8 cellular contexts compared by ENCODE assay signal in the genomic region with DNA sequence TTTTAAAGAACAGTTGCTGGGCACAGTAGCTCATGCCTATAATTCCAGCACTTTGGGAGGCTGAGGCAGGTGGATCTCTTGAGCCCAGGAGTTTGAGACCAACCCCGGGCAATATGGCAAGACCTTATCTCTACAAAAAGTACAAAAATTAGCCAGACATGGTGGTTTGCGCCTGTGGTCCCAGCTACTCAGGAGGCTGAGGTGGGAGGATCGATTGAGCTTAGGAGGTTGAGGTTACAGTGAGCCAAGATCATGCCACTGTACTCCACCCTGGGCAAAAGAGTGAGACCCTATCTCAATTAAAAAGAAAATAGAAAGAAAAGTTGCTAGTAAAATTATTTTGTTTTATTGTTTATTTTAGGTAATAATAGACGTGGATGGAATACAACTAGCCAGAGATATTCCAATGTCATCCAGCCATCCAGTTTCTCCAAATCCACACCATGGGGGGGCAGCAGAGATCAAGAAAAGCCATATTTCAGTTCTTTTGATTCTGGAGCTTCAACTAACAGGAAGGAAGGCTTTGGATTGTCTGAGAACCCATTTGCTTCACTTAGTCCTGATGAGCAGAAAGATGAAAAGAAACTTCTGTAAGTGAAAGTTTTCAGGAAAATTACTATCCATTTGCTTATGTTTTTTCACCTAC. TPM values are rescaled to one million over a fixed set of nuclear protein-coding genes. Genes with fewer than 3 reads are reported as not detected.
DNase-seq lines count a peak whose midpoint lies in the region; ATAC-seq, FAIRE-seq and TF ChIP-seq lines count a peak whose summit lies in the region.

No MANE protein-coding gene starts in this region.

- H3K9me3 Mint-ChIP-seq in activated T-cell treated with anti-CD3 and anti-CD28 coated beads, Interleukin-2, amount 50 U/mL, for 4 hours, result no peaks in the 10 kb centered on the region

- BruUV-seq in A673 (replicated peaks; lab: Mats Ljungman, UMichigan) (no TSS peak), GM12878 (replicated peaks; lab: Mats Ljungman, UMichigan) (no TSS peak)

- TF ChIP-seq POLR2A in GM12878 (IDR thresholded peaks at IDR 0.05; ENCODE audit: low read depth, low read length), result no peak

- POLR2A ChIA-PET in A673 (lab: Charles Lee; ENCODE audit: low non-redundant PET) (no interaction called here), GM12878 (lab: Charles Lee) (interaction anchor here (0.8 to 1.2 kb wide), 2 partner anchors 9 to 80 kb away, joined by 3 read pairs; no protein-coding TSS in a partner anchor)

- SMC1A ChIA-PET in GM12878 (lab: Charles Lee; ENCODE audit: uncharacterized antibody, unreplicated experiment), result interaction anchor here (0.7 to 3.5 kb wide), 20 partner anchors 10 to 362 kb away, joined by 3 to 32 read pairs (median 4); a partner anchor contains a TSS

- TF ChIP-seq CTCF in A673 (conservative IDR thresholded peaks at IDR 0.05; ENCODE audit: low read depth, low read length), result peak; percentile 63
- TF ChIP-seq CTCF in GM12878 (IDR thresholded peaks at IDR 0.05 in 2 of 3, conservative IDR thresholded peaks at IDR 0.05 in 1 of 3; ENCODE audit: control insufficient read depth in 2 of 3, extremely low read depth in 1 of 3, insufficient read depth in 1 of 3, low read depth in 3 of 3, low read length in 3 of 3), result peak; percentile 35 to 74 (median 55); a peak in 4 of 6 replicates
- TF ChIP-seq CTCF in lower lobe of right lung (IDR thresholded peaks at IDR 0.05), result peak; percentile 46

- RAD21 ChIA-PET in GM12878 (lab: Charles Lee; ENCODE audit: unreplicated experiment), result interaction anchor here (0.6 to 3.5 kb wide), 15 partner anchors 57 to 624 kb away, joined by 3 to 53 read pairs (median 5); no protein-coding TSS in a partner anchor

- DNase-seq in A673 (ENCODE audit: low spot score), result peak; percentile 74
- DNase-seq in NCI-H2171 (lab: John Stamatoyannopoulos, UW), result peak; percentile 6
- DNase-seq in GM12878 (ENCODE audit: low read depth, low spot score), result peak; percentile 17
- no peak for DNase-seq in lower lobe of right lung
- DNase-seq in mesenteric fat pad (ENCODE audit: low spot score), result no peak
- no peak for DNase-seq in activated T-cell treated with anti-CD3 and anti-CD28 coated beads, Interleukin-2, amount 50 U/mL, for 4 hours

- H4K20me1 ChIP-seq in GM12878 (ENCODE audit: control insufficient read depth, insufficient read depth), result no peaks in the 10 kb centered on the region

- ATAC-seq in GM12878, result no peak
- no peak for ATAC-seq in lower lobe of right lung
- ATAC-seq in HG03457 (IDR thresholded peaks at IDR 0.05; ENCODE audit: unreplicated experiment), result no peak
- ATAC-seq in activated T-cell treated with anti-CD3 and anti-CD28 coated beads, Interleukin-2, amount 50 U/mL, for 4 hours, result no peak

- CTCF ChIA-PET in A673 (lab: Charles Lee), result interaction anchor here (0.6 to 1.3 kb wide), 3 partner anchors 77 to 88 kb away, joined by 3 to 6 read pairs (median 3); no protein-coding TSS in a partner anchor
- CTCF ChIA-PET in GM12878 (lab: Yijun Ruan, JAX), result interaction anchor here (0.6 to 5.9 kb wide), 33 partner anchors 9 to 410 kb away, joined by 3 to 77 read pairs (median 4); no protein-coding TSS in a partner anchor

- H3K9me3 ChIP-seq in A673 (ENCODE audit: low read depth, low read length, poor library complexity, severe bottlenecking), result no peaks in the 10 kb centered on the region
- H3K9me3 ChIP-seq in GM12878 (replicated peaks; ENCODE audit: control insufficient read depth, insufficient read depth, low read length), result no peaks in the 10 kb centered on the region
- H3K9me3 ChIP-seq in lower lobe of right lung, result no peaks in the 10 kb centered on the region

- WGBS in GM12878 (ENCODE audit: insufficient coverage, insufficient replicate concordance, low lambda C conversion rate, missing lambda C conversion rate), result 95% methylated on average over 4 of the region's 4 CpGs

- peaks cover 37% of the 10 kb centered on the region for H3K4me1 Mint-ChIP-seq in activated T-cell treated with anti-CD3 and anti-CD28 coated beads, Interleukin-2, amount 50 U/mL, for 4 hours (ENCODE audit: low read depth)

- intact Hi-C loops in A673 (cut with micrococcal nuclease; ENCODE audit: unreplicated experiment) (no loop called here), GM12878 (cut with micrococcal nuclease; ENCODE audit: unreplicated experiment) (loop anchor here (1.0 to 10.0 kb wide), 8 partner anchors 88 to 360 kb away; a partner anchor contains a TSS), lower lobe of right lung (cut with DNase I) (no loop called here)

- H3K4me2 ChIP-seq in GM12878 (ENCODE audit: control insufficient read depth, insufficient read depth), result peak overlapping the region; percentile 60

- H3K27me3 ChIP-seq in A673 (replicated peaks; ENCODE audit: insufficient read depth, low read depth, low read length, poor library complexity) (no peaks in the 10 kb centered on the region), GM12878 (replicated peaks in 1 of 2; ENCODE audit: control insufficient read depth in 2 of 2, insufficient read depth in 2 of 2, low read length in 1 of 2) (no peaks in the 10 kb centered on the region), lower lobe of right lung (ENCODE audit: low read depth) (no peaks in the 10 kb centered on the region)

- H3K4me1 ChIP-seq in A673 (ENCODE audit: insufficient read depth, low read length, poor library complexity, severe bottlenecking) (peaks cover 27% of the 10 kb centered on the region), GM12878 (ENCODE audit: control insufficient read depth, insufficient read depth, low read length) (0 out of 2 replicates have a peak, but pooled peaks cover 3% of the 10 kb centered on the region), lower lobe of right lung (peaks cover 24% of the 10 kb centered on the region)

- TF ChIP-seq EP300 in GM12878 (IDR thresholded peaks at IDR 0.05; ENCODE audit: borderline replicate concordance in 1 of 2, control insufficient read depth in 1 of 2, low read depth in 2 of 2, low read length in 2 of 2), result no peak

- no peak overlapping the region for H2AFZ ChIP-seq in GM12878 (ENCODE audit: control insufficient read depth, low read depth, low read length)

- FAIRE-seq in G401.6 (lab: Jason Lieb, UNC) (peak; percentile 96), GM12878 (lab: Jason Lieb, UNC) (no peak)

- in situ Hi-C loops in GM12878 (cut with MboI), result no loop called here

- no peak overlapping the region for H3K4me3 Mint-ChIP-seq in activated T-cell treated with anti-CD3 and anti-CD28 coated beads, Interleukin-2, amount 50 U/mL, for 4 hours

- peaks cover 43% of the 10 kb centered on the region for H3K36me3 ChIP-seq in A673 (ENCODE audit: insufficient read depth, low read length, poor library complexity, severe bottlenecking)
- H3K36me3 ChIP-seq in GM12878 (ENCODE audit: control insufficient read depth in 2 of 2, insufficient read depth in 2 of 2, low read length in 1 of 2), result peaks cover 0 to 14% of the 10 kb centered on the region in 2 experiments; a peak in 2 of 4 replicates
- H3K36me3 ChIP-seq in lower lobe of right lung, result peaks cover 47% of the 10 kb centered on the region

- peak; percentile 57 for TF ChIP-seq RAD21 in GM12878 (IDR thresholded peaks at IDR 0.05; ENCODE audit: insufficient read depth, low read depth, low read length)

- no peak overlapping the region; the same call in 1 of the 2 replicates for H3K9ac ChIP-seq in GM12878 (ENCODE audit: control insufficient read depth, insufficient read depth, low read length)

- no peak overlapping the region for H3K27ac ChIP-seq in A673 (ENCODE audit: low read depth, low read length, poor library complexity, severe bottlenecking)
- H3K27ac ChIP-seq in GM12878 (ENCODE audit: control insufficient read depth, insufficient read depth), result no peak overlapping the region
- no peak overlapping the region for H3K27ac ChIP-seq in lower lobe of right lung

- H3K27me3 Mint-ChIP-seq in activated T-cell treated with anti-CD3 and anti-CD28 coated beads, Interleukin-2, amount 50 U/mL, for 4 hours (ENCODE audit: low read depth), result no peaks in the 10 kb centered on the region

- H3K4me3 ChIP-seq in A673 (ENCODE audit: low read depth, low read length, poor library complexity, severe bottlenecking), result no peak overlapping the region
- H3K4me3 ChIP-seq in GM12878, result peak overlapping the region; percentile 59
- H3K4me3 ChIP-seq in lower lobe of right lung, result no peak overlapping the region

- peaks cover 62% of the 10 kb centered on the region for H3K79me2 ChIP-seq in GM12878 (ENCODE audit: control insufficient read depth, insufficient read depth, low read length)

- H3K36me3 Mint-ChIP-seq in activated T-cell treated with anti-CD3 and anti-CD28 coated beads, Interleukin-2, amount 50 U/mL, for 4 hours (ENCODE audit: insufficient read depth), result peaks cover 15% of the 10 kb centered on the region

TF ChIP-seq in GM12878, 131 proteins besides CTCF, POLR2A, EP300 and RAD21 (continues in another document):
- TF ChIP-seq IKZF1 (conservative IDR thresholded peaks at IDR 0.05) (peak; percentile 43; the same call in 1 of the 2 replicates), MEF2A (IDR thresholded peaks at IDR 0.05; ENCODE audit: insufficient read depth, low read depth, low read length) (no peak), SMC3 (IDR thresholded peaks at IDR 0.05; ENCODE audit: borderline replicate concordance, low read length) (peak; percentile 23; the same call in 1 of the 2 replicates)

RNA-seq across cellular contexts. Expression of a gene that starts 3.0 kb away (rescaled TPM):
- 31.0 and 38.2 TPM in 2 replicates for total RNA-seq in A673 (2021)
- 125 and 137 TPM in 2 replicates for total RNA-seq in GM12878 (2013; cell fraction: nucleolus; rRNA removed)
- 124 and 126 TPM in 2 replicates for total RNA-seq in GM12878 (2014; rRNA removed)
- total RNA-seq in GM12878 (2014; rRNA removed; fragmentation: Illumina TruSeq; extraction: Trizol), result 66.6 and 72.9 TPM in 2 replicates
- 47.6 and 48.6 TPM in 2 replicates for total RNA-seq in GM12878 (2021)
- 46.2 TPM for polyA plus RNA-seq in GM12878 (2011; ENCODE audit: low read depth)
- polyA plus RNA-seq in GM12878 (2011; rRNA removed), result 60.4 and 64.3 TPM in 2 replicates
- polyA plus RNA-seq in GM12878 (2011; cell fraction: cytosol; rRNA removed), result 44.6 and 55.9 TPM in 2 replicates
- 68.4 and 76.4 TPM in 2 replicates for polyA plus RNA-seq in GM12878 (2011; cell fraction: nucleus; rRNA removed)
- polyA plus RNA-seq in GM12878 (2012), result 35.2 and 42.1 TPM in 2 replicates
- polyA plus RNA-seq in GM12878 (2014; fragmentation: Illumina TruSeq; extraction: Trizol), result 82.6 and 93.0 TPM in 2 replicates
- polyA plus RNA-seq in GM12878 (2014; fragmentation: Nextera tagmentation; extraction: Ambion mirVana), result 10 to 100 TPM; 58.6 to 92.1 TPM
- polyA plus RNA-seq in GM12878 (2014; rRNA removed), result 101 and 105 TPM in 2 replicates
- 10 to 100 TPM; 62.1 to 75.8 TPM for polyA plus RNA-seq in GM12878 (2016; fragmentation: Nextera tagmentation; extraction: Ambion mirVana)
- polyA minus RNA-seq in GM12878 (2011; rRNA and poly(A)+ RNA removed), result 19.8 and 35.9 TPM in 2 replicates
- polyA minus RNA-seq in GM12878 (2011; cell fraction: cytosol; rRNA and poly(A)+ RNA removed), result 16.3 and 25.0 TPM in 2 replicates
- 23.6 and 44.5 TPM in 2 replicates for polyA minus RNA-seq in GM12878 (2011; cell fraction: nucleus; rRNA and poly(A)+ RNA removed)
- total RNA-seq in lower lobe of right lung, result 32.7 TPM
- total RNA-seq in mesenteric fat pad, result 20.8 TPM
- 10 to 100 TPM; 29.7 to 44.8 (median 31.9) TPM for total RNA-seq in activated T-cell treated with anti-CD3 and anti-CD28 coated beads, Interleukin-2, amount 50 U/mL, for 4 hours

Comparison
In these comparisons a context has a peak if more than half of its experiments do, and no peak if none do; other contexts are left out.
1. DNase-seq: peak in A673 (single experiment), NCI-H2171 (single experiment) and GM12878 (single experiment); none in lower lobe of right lung (single experiment), mesenteric fat pad (single experiment) and activated T-cell treated with anti-CD3 and anti-CD28 coated beads, Interleukin-2, amount 50 U/mL, for 4 hours (single experiment).
2. Peak in every context shown above with its lines, with median percentiles within 50 percentile points of each other: CTCF ChIP-seq.